9 cellular contexts compared by ENCODE assay signal in genomic region chr21:45950740-45951515, GRCh38. TPM values are rescaled to one million over a fixed set of nuclear protein-coding genes. Genes with fewer than 3 reads are reported as not detected.
DNase-seq lines count a peak whose midpoint lies in the region; ATAC-seq and TF ChIP-seq lines count a peak whose summit lies in the region.
"Had no signal": no experiment of that assay in that cellular context is flagged by ENCODE, and none has a peak within 500 bp of the region (broad histone marks: within the 10 kb centered on the region; RNA-seq: fewer than 3 reads in every experiment).

No MANE protein-coding gene starts in this region.

- no peak overlapping the region for H3K27ac Mint-ChIP-seq in stimulated activated naive CD8-positive, alpha-beta T cell treated with anti-CD3 and anti-CD28 coated beads, Interleukin-15, amount 100 ng/mL, for 72 hours
- H3K27ac Mint-ChIP-seq: activated naive CD4-positive, alpha-beta T cell treated with anti-CD3 and anti-CD28 coated beads for 36 hours had no signal

- no peak for TF ChIP-seq CTCF in fibroblast of the aortic adventitia (IDR thresholded peaks at IDR 0.05; ENCODE audit: insufficient read depth, low read length)

- no peaks in the 10 kb centered on the region for H3K9me3 Mint-ChIP-seq in stimulated activated naive CD8-positive, alpha-beta T cell treated with anti-CD3 and anti-CD28 coated beads, Interleukin-15, amount 100 ng/mL, for 72 hours
- H3K9me3 Mint-ChIP-seq: activated naive CD4-positive, alpha-beta T cell treated with anti-CD3 and anti-CD28 coated beads for 36 hours had no signal

- H3K27me3 Mint-ChIP-seq in stimulated activated naive CD8-positive, alpha-beta T cell treated with anti-CD3 and anti-CD28 coated beads, Interleukin-15, amount 100 ng/mL, for 72 hours, result peaks cover 30% of the 10 kb centered on the region

- no peak overlapping the region for H3K4me3 ChIP-seq in fibroblast of the aortic adventitia (ENCODE audit: low read depth, low read length)

- no peaks in the 10 kb centered on the region for H3K4me1 Mint-ChIP-seq in stimulated activated naive CD8-positive, alpha-beta T cell treated with anti-CD3 and anti-CD28 coated beads, Interleukin-15, amount 100 ng/mL, for 72 hours

- intact Hi-C loops in sciatic nerve (cut with DNase I), result no loop called here

- no peak overlapping the region for H3K4me3 Mint-ChIP-seq in stimulated activated naive CD8-positive, alpha-beta T cell treated with anti-CD3 and anti-CD28 coated beads, Interleukin-15, amount 100 ng/mL, for 72 hours
- H3K4me3 Mint-ChIP-seq: activated naive CD4-positive, alpha-beta T cell treated with anti-CD3 and anti-CD28 coated beads for 36 hours had no signal

- DNase-seq in Daoy (ENCODE audit: low read depth), result peak; percentile 91
- DNase-seq in NCI-H82 (lab: John Stamatoyannopoulos, UW), result peak; percentile 83
- DNase-seq in fibroblast of the aortic adventitia (ENCODE audit: low read depth), result peak; percentile 59
- no peak for DNase-seq in sciatic nerve (ENCODE audit: low spot score)
- DNase-seq in stimulated activated naive CD8-positive, alpha-beta T cell treated with anti-CD3 and anti-CD28 coated beads, Interleukin-15, amount 100 ng/mL, for 72 hours, result no peak
- DNase-seq in NCI-H1436 treated with DMSO at 0.1 percent for 48 hours (lab: John Stamatoyannopoulos, UW), result no peak
- DNase-seq: activated naive CD4-positive, alpha-beta T cell treated with anti-CD3 and anti-CD28 coated beads for 36 hours had no signal

- peak; percentile 45 for ATAC-seq in sciatic nerve
- ATAC-seq in stimulated activated naive CD8-positive, alpha-beta T cell treated with anti-CD3 and anti-CD28 coated beads, Interleukin-15, amount 100 ng/mL, for 72 hours, result no peak
- no peak for ATAC-seq in GM18867 (IDR thresholded peaks at IDR 0.05; ENCODE audit: unreplicated experiment)
- no peak for ATAC-seq in GM19452 (IDR thresholded peaks at IDR 0.05; ENCODE audit: unreplicated experiment)

RNA-seq across cellular contexts. Expression of gene COL6A1, which starts 30.6 kb away (rescaled TPM):
- 444 and 536 TPM in 2 replicates for total RNA-seq in Daoy (2014; rRNA removed; shearing (Covaris generic))
- total RNA-seq in fibroblast of the aortic adventitia (ENCODE audit: low replicate concordance) (1,082 and 1,517 TPM in 2 replicates), sciatic nerve (247 TPM)

Comparison
In these comparisons a context has a peak if more than half of its experiments do, and no peak if none do; other contexts are left out.
1. DNase-seq: peak in Daoy (single experiment), NCI-H82 (single experiment) and fibroblast of the aortic adventitia (single experiment); none in sciatic nerve (single experiment), stimulated activated naive CD8-positive, alpha-beta T cell treated with anti-CD3 and anti-CD28 coated beads, Interleukin-15, amount 100 ng/mL, for 72 hours (0 of 2) and NCI-H1436 treated with DMSO at 0.1 percent for 48 hours (single experiment).